ENCODE assay signal across 8 cellular contexts in genomic region chr19:8413593-8413923, GRCh38. TPM values are rescaled to one million over a fixed set of nuclear protein-coding genes. Genes with fewer than 3 reads are reported as not detected.
DNase-seq lines count a peak whose midpoint lies in the region; TF ChIP-seq lines count a peak whose summit lies in the region.

No MANE protein-coding gene starts in this region.

- 11 to 13% methylated on average over 7 of the region's 7 CpGs for WGBS in esophagus, 2 donors
- WGBS in prostate gland: 13% methylated on average over 7 of the region's 7 CpGs

- H3K27me3 ChIP-seq in PC-9 (ENCODE audit: insufficient read depth, low read depth) (no peaks in the 10 kb centered on the region), esophagus (ENCODE audit: control insufficient read depth in 1 of 2, insufficient read depth in 2 of 2, low read length in 2 of 2) (no peaks in the 10 kb centered on the region), prostate gland (replicated peaks; ENCODE audit: insufficient read depth) (no peaks in the 10 kb centered on the region)

- peaks cover 24% of the 10 kb centered on the region for H3F3A ChIP-seq in PC-9 (ENCODE audit: insufficient read depth, low read depth)

- H3K27ac ChIP-seq in PC-9 (no peak overlapping the region), esophagus (ENCODE audit: low read depth in 2 of 2, low read length in 1 of 2) (peak overlapping the region; percentile 67 to 76), prostate gland (peak overlapping the region; percentile 57)

- no TSS peak for BruUV-seq in PC-9 (replicated peaks; lab: Mats Ljungman, UMichigan)

- peaks cover 5% of the 10 kb centered on the region for H3K4me1 ChIP-seq in PC-9 (replicated peaks; ENCODE audit: insufficient read depth)
- H3K4me1 ChIP-seq in esophagus (ENCODE audit: control insufficient read depth in 2 of 2, insufficient read depth in 2 of 2, low read length in 1 of 2): peaks cover 4 to 6% of the 10 kb centered on the region in 2 donors
- no peaks in the 10 kb centered on the region for H3K4me1 ChIP-seq in prostate gland (replicated peaks)

- POLR2A ChIA-PET in PC-9 (lab: Charles Lee; ENCODE audit: unreplicated experiment): interaction anchor here (0.5 to 1.0 kb wide), 8 partner anchors 10 to 155 kb away, joined by 3 to 14 read pairs (median 4); no protein-coding TSS in a partner anchor

- peak overlapping the region; percentile 89 for H2AFZ ChIP-seq in PC-9

- no peak for TF ChIP-seq POLR2A in prostate gland (IDR thresholded peaks at IDR 0.05)

- H3K9me2 ChIP-seq in PC-9 (ENCODE audit: insufficient read depth): no peaks in the 10 kb centered on the region

- TF ChIP-seq CTCF in PC-9 (conservative IDR thresholded peaks at IDR 0.05) (no peak), prostate gland (IDR thresholded peaks at IDR 0.05) (no peak)

- H3K4me2 ChIP-seq in PC-9: peak overlapping the region; percentile 99

- no peaks in the 10 kb centered on the region for H3K79me2 ChIP-seq in PC-9 (ENCODE audit: low read depth)

- H3K36me3 ChIP-seq in PC-9 (ENCODE audit: low read depth) (no peaks in the 10 kb centered on the region), esophagus (ENCODE audit: control insufficient read depth in 2 of 2, insufficient read depth in 2 of 2, low read length in 1 of 2) (no peaks in the 10 kb centered on the region), prostate gland (no peaks in the 10 kb centered on the region)

- H3K9me3 ChIP-seq in PC-9 (ENCODE audit: insufficient read depth, low read depth) (no peaks in the 10 kb centered on the region), esophagus (ENCODE audit: control insufficient read depth in 2 of 2, insufficient read depth in 1 of 2, low read depth in 1 of 2, low read length in 1 of 2) (no peaks in the 10 kb centered on the region), prostate gland (no peaks in the 10 kb centered on the region)

- H3K4me3 ChIP-seq in GM08714 (ENCODE audit: low read length): peak overlapping the region; percentile 72
- peak overlapping the region; percentile 80 for H3K4me3 ChIP-seq in PC-9
- peak overlapping the region; percentile 73 for H3K4me3 ChIP-seq in esophagus (ENCODE audit: low read depth in 1 of 2, low read length in 2 of 2)
- H3K4me3 ChIP-seq in prostate gland: peak overlapping the region; percentile 81

- CTCF ChIA-PET in PC-9 (lab: Charles Lee): interaction anchor here (0.6 to 1.9 kb wide), 12 partner anchors 10 to 322 kb away, joined by 4 to 31 read pairs (median 5); partner anchors contain the start of gene RAB11B

- DNase-seq in PC-9 (no peak), prostate gland (ENCODE audit: low spot score) (no peak), SW 1271 (lab: John Stamatoyannopoulos, UW) (no peak), cortex of kidney (lab: John Stamatoyannopoulos, UW) (no peak), NCI-H226 (no peak)
- no peak for DNase-seq in activated CD4-positive, alpha-beta T cell treated with anti-CD3 and anti-CD28 coated beads for 4 hours

- H4K20me1 ChIP-seq in PC-9 (ENCODE audit: insufficient read depth): no peaks in the 10 kb centered on the region; the same call in 1 of the 2 replicates

- intact Hi-C loops in PC-9 (cut with micrococcal nuclease; ENCODE audit: unreplicated experiment): loop anchor here (2.0 to 10.0 kb wide), 4 partner anchors 44 to 93 kb away; no protein-coding TSS in a partner anchor
- intact Hi-C loops in prostate gland (cut with DNase I): loop anchor here (2.0 to 10.0 kb wide), 3 partner anchors 31 to 161 kb away; partner anchors contain the start of genes HNRNPM and MYO1F

RNA-seq across cellular contexts. Expression of gene MARCHF2, which starts 0.5 kb away (rescaled TPM):
- 16.6 and 25.2 TPM in 2 replicates for total RNA-seq in PC-9 (2021)
- 10 to 100 TPM; 22.0 to 29.0 TPM for polyA plus RNA-seq in esophagus
- total RNA-seq in prostate gland: 100 to 1,000 TPM; 119 to 163 TPM

RNA-seq across cellular contexts. Expression of gene RAB11B, which starts 23.4 kb away (rescaled TPM):
- total RNA-seq in PC-9 (2021) (119 and 126 TPM in 2 replicates), prostate gland (100 to 1,000 TPM in 1 of 2 donors, 10 to 100 TPM in 1; 60.7 to 103 TPM)
- polyA plus RNA-seq in esophagus: 10 to 100 TPM; 60.8 to 75.3 TPM

RNA-seq across cellular contexts. Expression of gene HNRNPM, which starts 31.2 kb away (rescaled TPM):
- total RNA-seq in PC-9 (2021) (220 and 239 TPM in 2 replicates), prostate gland (100 to 1,000 TPM; 111 to 147 TPM)
- polyA plus RNA-seq in esophagus: 100 to 1,000 TPM in 1 of 2 donors, 10 to 100 TPM in 1; 49.9 to 134 TPM

RNA-seq across cellular contexts. Expression of gene ANGPTL4, which starts 49.6 kb away (rescaled TPM):
- total RNA-seq in PC-9 (2021): 0.30 TPM in 1 of 2 replicates, not detected in the other
- polyA plus RNA-seq in esophagus: 100 to 1,000 TPM in 1 of 2 donors, 10 to 100 TPM in 1; 27.2 to 126 TPM
- total RNA-seq in prostate gland: 10 to 100 TPM; 25.7 to 26.4 TPM
